In genomic region chr20:46945465-46945864, GRCh38 we compare ENCODE assay signal across 1 cellular context.
TF ChIP-seq lines count a peak whose summit lies in the region.

No MANE protein-coding gene starts in this region.

TF ChIP-seq in HEK293, 187 proteins besides CTCF, POLR2A, EP300 and RAD21 (continued from another document):
- TF ChIP-seq TRIM28 (IDR thresholded peaks at IDR 0.05; ENCODE audit: borderline replicate concordance, low read length) (0 out of 2 replicates have a peak, but pooled peaks have one; percentile 24), ZBTB17 (tag by site-specific recombination; IDR thresholded peaks at IDR 0.05) (0 out of 2 replicates have a peak, but pooled peaks have one; percentile 14)
